Comparison of ENCODE assay signal across 17 cellular contexts in genomic region chrX:108701633-108702032, GRCh38. TPM values are rescaled to one million over a fixed set of nuclear protein-coding genes. Genes with fewer than 3 reads are reported as not detected.
DNase-seq lines count a peak whose midpoint lies in the region; ATAC-seq and TF ChIP-seq lines count a peak whose summit lies in the region.
"Had no signal": no experiment of that assay in that cellular context is flagged by ENCODE, and none has a peak within 500 bp of the region (broad histone marks: within the 10 kb centered on the region; RNA-seq: fewer than 3 reads in every experiment).

No MANE protein-coding gene starts in this region.

- no peaks in the 10 kb centered on the region for H3K4me1 ChIP-seq in gastrocnemius medialis
- H3K4me1 ChIP-seq: BLaER1, Caco-2 had no signal

- intact Hi-C loops in gastrocnemius medialis (cut with DNase I; ENCODE audit: low total_unique reads): no loop called here

- TF ChIP-seq POLR2A in gastrocnemius medialis (IDR thresholded peaks at IDR 0.05): no peak

- no peaks in the 10 kb centered on the region for H3K27me3 ChIP-seq in gastrocnemius medialis

- H3K36me3 ChIP-seq in gastrocnemius medialis: no peaks in the 10 kb centered on the region
- H3K36me3 ChIP-seq: BLaER1, HAP-1 had no signal

- DNase-seq in HFF-Myc (ENCODE audit: extremely low read depth, low read depth) (peak; percentile 2), NCI-H524 treated with DMSO at 0.1 percent for 48 hours (lab: John Stamatoyannopoulos, UW) (peak; percentile 5), fibroblast of villous mesenchyme (ENCODE audit: low read depth) (peak; percentile 17), NCI-H2029 treated with DMSO at 0.1 percent for 48 hours (lab: John Stamatoyannopoulos, UW) (no peak), gastrocnemius medialis (no peak), OCI-M2 (lab: John Stamatoyannopoulos, UW; ENCODE audit: unreplicated experiment) (no peak)
- no peak for DNase-seq in effector CD8-positive, alpha-beta T cell (lab: John Stamatoyannopoulos, UW)
- DNase-seq: 8988T; AML-193; Caco-2; CD8-positive, alpha-beta memory T cell; DND-41; GF-D8; HFFc6 had no signal

- H3K4me3 ChIP-seq in HFF-Myc (replicated peaks; ENCODE audit: low read depth, low read length) (no peak overlapping the region), fibroblast of villous mesenchyme (ENCODE audit: low read depth, low read length) (no peak overlapping the region), gastrocnemius medialis (no peak overlapping the region)
- H3K4me3 ChIP-seq: BLaER1, HAP-1 had no signal

- no peak overlapping the region for H3K27ac ChIP-seq in gastrocnemius medialis
- H3K27ac ChIP-seq: BLaER1 had no signal

- TF ChIP-seq CTCF in HFF-Myc (IDR thresholded peaks at IDR 0.05; ENCODE audit: low read depth, low read length, missing control alignments) (no peak), fibroblast of villous mesenchyme (IDR thresholded peaks at IDR 0.05; ENCODE audit: insufficient read depth, low read depth, low read length) (no peak), gastrocnemius medialis (IDR thresholded peaks at IDR 0.05 in 4 of 5, conservative IDR thresholded peaks at IDR 0.05 in 1 of 5) (no peak)

- in situ Hi-C loops in gastrocnemius medialis (cut with MboI; ENCODE audit: low sequenced_read_pairs in 4 of 4): no loop called here

- ATAC-seq in GM18861 (IDR thresholded peaks at IDR 0.05; ENCODE audit: unreplicated experiment) (peak; percentile 53), gastrocnemius medialis (no peak)

- no peaks in the 10 kb centered on the region for H3K9me3 ChIP-seq in gastrocnemius medialis
- H3K9me3 ChIP-seq: BLaER1, Caco-2, HAP-1 had no signal

RNA-seq across cellular contexts. Expression of gene IRS4, which starts 34.7 kb away (rescaled TPM):
- total RNA-seq in fibroblast of villous mesenchyme (not detected in 2 replicates), gastrocnemius medialis (not detected)
- total RNA-seq: Caco-2; CD8-positive, alpha-beta memory T cell; HFFc6 had no signal

Comparison
In these comparisons a context has a peak if more than half of its experiments do, and no peak if none do; other contexts are left out.
1. DNase-seq: peak in HFF-Myc (single experiment), NCI-H524 treated with DMSO at 0.1 percent for 48 hours (single experiment) and fibroblast of villous mesenchyme (single experiment); none in effector CD8-positive, alpha-beta T cell (single experiment), NCI-H2029 treated with DMSO at 0.1 percent for 48 hours (single experiment), gastrocnemius medialis (0 of 2) and OCI-M2 (single experiment).